14 cellular contexts compared by ENCODE assay signal in genomic region chr21:35043549-35043948, GRCh38. TPM values are rescaled to one million over a fixed set of nuclear protein-coding genes. Genes with fewer than 3 reads are reported as not detected.
DNase-seq lines count a peak whose midpoint lies in the region; ATAC-seq and TF ChIP-seq lines count a peak whose summit lies in the region.
"Had no signal": no experiment of that assay in that cellular context is flagged by ENCODE, and none has a peak within 500 bp of the region (broad histone marks: within the 10 kb centered on the region; RNA-seq: fewer than 3 reads in every experiment).

No MANE protein-coding gene starts in this region.

- CTCF ChIA-PET in CD4-positive, alpha-beta T cell (lab: Charles Lee) = interaction anchor here (1.1 to 1.9 kb wide), 5 partner anchors 8 to 154 kb away, joined by 3 to 5 read pairs (median 4); no protein-coding TSS in a partner anchor
- CTCF ChIA-PET in activated CD4-positive, alpha-beta memory T cell treated with anti-CD3 and anti-CD28 coated beads, Interleukin-2, amount 10 ng/mL, durations not matched to agents 7 days and 5 days (lab: Charles Lee) = interaction anchor here (1.4 to 9.9 kb wide), 6 partner anchors 8 to 357 kb away, joined by 3 to 161 read pairs (median 7); no protein-coding TSS in a partner anchor

- H3K36me3 Mint-ChIP-seq in CD4-positive, alpha-beta T cell (ENCODE audit: low read depth) = peaks cover 93% of the 10 kb centered on the region
- H3K36me3 Mint-ChIP-seq in activated CD4-positive, alpha-beta memory T cell treated with anti-CD3 and anti-CD28 coated beads, Interleukin-2, amount 10 ng/mL, durations not matched to agents 7 days and 5 days (ENCODE audit: low read depth) = peaks cover 83% of the 10 kb centered on the region

- no peaks in the 10 kb centered on the region for H3K27me3 Mint-ChIP-seq in CD4-positive, alpha-beta T cell
- H3K27me3 Mint-ChIP-seq in activated CD4-positive, alpha-beta memory T cell treated with anti-CD3 and anti-CD28 coated beads, Interleukin-2, amount 10 ng/mL, durations not matched to agents 7 days and 5 days = no peaks in the 10 kb centered on the region

- H3K27ac ChIP-seq in CD4-positive, alpha-beta T cell (ENCODE audit: low read depth, low read length) = peak overlapping the region; percentile 93
- H3K27ac ChIP-seq in lower lobe of right lung (peak overlapping the region; percentile 21), aorta (ENCODE audit: low read depth in 1 of 2, low read length in 2 of 2) (no peak overlapping the region)
- H3K27ac ChIP-seq: epithelial cell of prostate, prostate gland had no signal

- H3K9me3 Mint-ChIP-seq in CD4-positive, alpha-beta T cell = no peaks in the 10 kb centered on the region
- no peaks in the 10 kb centered on the region for H3K9me3 Mint-ChIP-seq in activated CD4-positive, alpha-beta memory T cell treated with anti-CD3 and anti-CD28 coated beads, Interleukin-2, amount 10 ng/mL, durations not matched to agents 7 days and 5 days

- H3K4me3 ChIP-seq in lower lobe of right lung = no peak overlapping the region
- no peak overlapping the region for H3K4me3 ChIP-seq in aorta (ENCODE audit: low read length in 2 of 2)
- H3K4me3 ChIP-seq: prostate gland had no signal

- intact Hi-C loops in CD4-positive, alpha-beta T cell (cut with DNase I, micrococcal nuclease) = no loop called here
- intact Hi-C loops in lower lobe of right lung (cut with DNase I) = no loop called here
- intact Hi-C loops in aorta (cut with DNase I) = no loop called here

- H3K9me3 ChIP-seq in CD4-positive, alpha-beta T cell (ENCODE audit: control insufficient read depth, low read length) = no peaks in the 10 kb centered on the region
- H3K9me3 ChIP-seq in lower lobe of right lung (no peaks in the 10 kb centered on the region), aorta (ENCODE audit: control insufficient read depth, low read length) (no peaks in the 10 kb centered on the region)
- H3K9me3 ChIP-seq: prostate gland had no signal

- peaks cover 91% of the 10 kb centered on the region for H3K4me1 Mint-ChIP-seq in CD4-positive, alpha-beta T cell (ENCODE audit: low read depth)
- peaks cover 78% of the 10 kb centered on the region for H3K4me1 Mint-ChIP-seq in activated CD4-positive, alpha-beta memory T cell treated with anti-CD3 and anti-CD28 coated beads, Interleukin-2, amount 10 ng/mL, durations not matched to agents 7 days and 5 days

- no peaks in the 10 kb centered on the region for H3K27me3 ChIP-seq in CD4-positive, alpha-beta T cell (ENCODE audit: control insufficient read depth, insufficient read depth, low read length)
- H3K27me3 ChIP-seq in lower lobe of right lung (ENCODE audit: low read depth) (no peaks in the 10 kb centered on the region), aorta (ENCODE audit: control insufficient read depth in 1 of 2, insufficient read depth in 2 of 2, low read length in 1 of 2) (no peaks in the 10 kb centered on the region)

- no peak for TF ChIP-seq CTCF in CD4-positive, alpha-beta T cell (IDR thresholded peaks at IDR 0.05)
- no peak for TF ChIP-seq CTCF in lower lobe of right lung (IDR thresholded peaks at IDR 0.05)

- H3K4me1 ChIP-seq in lower lobe of right lung = peaks cover 61% of the 10 kb centered on the region
- H3K4me1 ChIP-seq in aorta (ENCODE audit: control insufficient read depth in 1 of 2, insufficient read depth in 2 of 2, low read length in 2 of 2) = peaks cover 0 to 2% of the 10 kb centered on the region in 2 donors
- H3K4me1 ChIP-seq: prostate gland had no signal

- POLR2A ChIA-PET in CD4-positive, alpha-beta T cell (lab: Charles Lee) = interaction anchor here (0.8 to 11.6 kb wide), 11 partner anchors 11 to 219 kb away, joined by 3 to 227 read pairs (median 5); no protein-coding TSS in a partner anchor
- POLR2A ChIA-PET in activated CD4-positive, alpha-beta memory T cell treated with anti-CD3 and anti-CD28 coated beads, Interleukin-2, amount 10 ng/mL, durations not matched to agents 7 days and 5 days (lab: Charles Lee) = interaction anchor here (1.0 to 18.0 kb wide), 12 partner anchors 9 to 236 kb away, joined by 3 to 623 read pairs (median 6); no protein-coding TSS in a partner anchor

- H3K36me3 ChIP-seq in lower lobe of right lung = no peaks in the 10 kb centered on the region
- no peaks in the 10 kb centered on the region for H3K36me3 ChIP-seq in aorta (ENCODE audit: control insufficient read depth in 1 of 2, insufficient read depth in 2 of 2, low read length in 1 of 2)
- H3K36me3 ChIP-seq: prostate gland had no signal

- H3K4me3 Mint-ChIP-seq in CD4-positive, alpha-beta T cell = peak overlapping the region; percentile 96
- peak overlapping the region; percentile 91 for H3K4me3 Mint-ChIP-seq in activated CD4-positive, alpha-beta memory T cell treated with anti-CD3 and anti-CD28 coated beads, Interleukin-2, amount 10 ng/mL, durations not matched to agents 7 days and 5 days

- no peak for DNase-seq in CD4-positive, alpha-beta T cell
- no peak for DNase-seq in activated CD4-positive, alpha-beta memory T cell treated with anti-CD3 and anti-CD28 coated beads, Interleukin-2, amount 10 ng/mL, durations not matched to agents 7 days and 5 days
- DNase-seq in lower lobe of right lung (no peak), aorta (no peak), SW480 (ENCODE audit: low spot score) (no peak)
- no peak for DNase-seq in activated CD4-positive, CD25-positive, alpha-beta regulatory T cell (lab: John Stamatoyannopoulos, UW)
- DNase-seq: DMS79, midbrain, NCI-H526 treated with DMSO at 0.1 percent for 48 hours, RPMI8226 had no signal

- H3K27ac Mint-ChIP-seq in CD4-positive, alpha-beta T cell = peak overlapping the region; percentile 97
- peak overlapping the region; percentile 99 for H3K27ac Mint-ChIP-seq in activated CD4-positive, alpha-beta memory T cell treated with anti-CD3 and anti-CD28 coated beads, Interleukin-2, amount 10 ng/mL, durations not matched to agents 7 days and 5 days

- peak; percentile 12 for ATAC-seq in CD4-positive, alpha-beta T cell (ENCODE audit: poor library complexity)
- ATAC-seq in GM21390 (IDR thresholded peaks at IDR 0.05; ENCODE audit: unreplicated experiment) (peak; percentile 34), lower lobe of right lung (no peak), aorta (ENCODE audit: low FRiP score) (no peak), HG02973 (IDR thresholded peaks at IDR 0.05; ENCODE audit: unreplicated experiment) (no peak)

RNA-seq across cellular contexts. Expression of gene RUNX1, which starts 5.6 kb away (rescaled TPM):
- total RNA-seq in CD4-positive, alpha-beta T cell = 10 to 100 TPM; 71.7 to 74.3 TPM
- total RNA-seq in activated CD4-positive, alpha-beta memory T cell treated with anti-CD3 and anti-CD28 coated beads, Interleukin-2, amount 10 ng/mL, durations not matched to agents 7 days and 5 days = 10 to 100 TPM; 53.0 to 56.3 TPM
- total RNA-seq in lower lobe of right lung = 110 TPM
- total RNA-seq in aorta = 100 to 1,000 TPM in 1 of 2 donors, 10 to 100 TPM in 1; 58.2 to 128 TPM
- polyA plus RNA-seq in aorta = 1 to 10 TPM; 2.9 to 5.0 TPM

Comparison
In these comparisons a context has a peak if more than half of its experiments do, and no peak if none do; other contexts are left out.
1. ATAC-seq: peak in CD4-positive, alpha-beta T cell (single experiment) and GM21390 (single experiment); none in lower lobe of right lung (0 of 2), aorta (single experiment) and HG02973 (single experiment).
2. H3K27ac ChIP-seq: peak in CD4-positive, alpha-beta T cell (single experiment) and lower lobe of right lung (single experiment); none in aorta (0 of 2).